In genomic region chr10:120195984-120196712, GRCh38 we compare ENCODE assay signal across 20 cellular contexts.
"Had no signal": no experiment of that assay in that cellular context is flagged by ENCODE, and none has a peak within 500 bp of the region (broad histone marks: within the 10 kb centered on the region; RNA-seq: fewer than 3 reads in every experiment).

No MANE protein-coding gene starts in this region.

- H3K27me3 Mint-ChIP-seq: progenitor cell of endocrine pancreas; stimulated activated naive CD8-positive, alpha-beta T cell treated with anti-CD3 and anti-CD28 coated beads, Interleukin-15, Interleukin-2, amounts not matched to agents 100 ng/mL and 50 ng/mL, for 24 hours had no signal

- H3K4me3 ChIP-seq: dorsolateral prefrontal cortex, heart left ventricle, mucosa of descending colon, neural progenitor cell, pancreas, testis, tibial nerve had no signal

- H3K27ac Mint-ChIP-seq: natural killer cell; progenitor cell of endocrine pancreas; stimulated activated naive CD8-positive, alpha-beta T cell treated with anti-CD3 and anti-CD28 coated beads, Interleukin-15, Interleukin-2, amounts not matched to agents 100 ng/mL and 50 ng/mL, for 24 hours had no signal

- H3K27ac ChIP-seq: dorsolateral prefrontal cortex, heart left ventricle, neural progenitor cell, pancreas, testis, tibial nerve had no signal

- ATAC-seq: left lobe of liver, mucosa of descending colon, pancreas, right cardiac atrium had no signal

- H3K4me1 ChIP-seq: heart left ventricle, neural progenitor cell, pancreas, testis, tibial nerve had no signal

- H3K9me3 Mint-ChIP-seq: stimulated activated naive CD8-positive, alpha-beta T cell treated with anti-CD3 and anti-CD28 coated beads, Interleukin-15, Interleukin-2, amounts not matched to agents 100 ng/mL and 50 ng/mL, for 24 hours had no signal

- H3K9me3 ChIP-seq: heart left ventricle, mucosa of descending colon, pancreas had no signal

- H3K4me1 Mint-ChIP-seq: natural killer cell, neural progenitor cell had no signal

- DNase-seq: cortex of kidney; dorsolateral prefrontal cortex; effector CD8-positive, alpha-beta T cell; heart left ventricle; hippocampal formation; kidney glomerular epithelial cell; mammary epithelial cell; mucosa of descending colon; natural killer cell; occipital lobe; pancreas; right cardiac atrium; small intestine; stimulated activated CD4-positive, alpha-beta T cell treated with anti-CD3 and anti-CD28 coated beads, Interleukin-12 subunit alpha, Interleukin-12 subunit beta, amount 100 ng/mL, for 4 hours; testis had no signal

- H3K4me3 Mint-ChIP-seq: natural killer cell; neural progenitor cell; stimulated activated naive CD8-positive, alpha-beta T cell treated with anti-CD3 and anti-CD28 coated beads, Interleukin-15, Interleukin-2, amounts not matched to agents 100 ng/mL and 50 ng/mL, for 24 hours had no signal

- H3K27me3 ChIP-seq: dorsolateral prefrontal cortex, heart left ventricle, neural progenitor cell, pancreas, testis, tibial nerve had no signal

- H3K36me3 ChIP-seq: heart left ventricle, neural progenitor cell, pancreas, tibial nerve had no signal

- H3K36me3 Mint-ChIP-seq: natural killer cell, neural progenitor cell had no signal
